Comparison of ENCODE assay signal across 16 cellular contexts in the genomic region with DNA sequence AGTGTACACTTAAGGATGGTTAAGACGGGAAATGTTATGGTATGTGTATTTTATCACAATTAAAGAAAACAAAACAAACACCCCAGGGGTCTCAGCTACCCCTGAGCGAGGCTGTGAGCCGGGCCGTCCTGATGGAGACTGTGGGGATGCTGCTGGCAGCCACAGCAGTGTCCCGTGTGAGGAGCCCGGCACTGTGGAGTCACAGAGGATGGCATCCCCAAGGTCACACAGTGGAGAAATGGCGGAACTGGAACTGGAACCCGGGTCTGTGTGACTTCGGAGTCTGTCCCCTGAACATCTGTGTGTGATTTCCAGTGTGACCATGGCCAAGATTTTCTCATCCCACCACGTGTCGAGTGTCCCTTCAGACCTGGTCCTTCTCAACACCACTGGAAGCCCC.
"Had no signal": no experiment of that assay in that cellular context is flagged by ENCODE, and none has a peak within 500 bp of the region (broad histone marks: within the 10 kb centered on the region; RNA-seq: fewer than 3 reads in every experiment).

No MANE protein-coding gene starts in this region.

- H3K36me3 ChIP-seq: breast epithelium, prostate gland, stomach, upper lobe of left lung had no signal

- H3K27me3 ChIP-seq: breast epithelium, stomach, testis, upper lobe of left lung had no signal

- H3K27ac Mint-ChIP-seq: activated naive CD4-positive, alpha-beta T cell treated with anti-CD3 and anti-CD28 coated beads, Interleukin-2, amount 50 U/mL, for 24 hours; activated T-cell treated with anti-CD3 and anti-CD28 coated beads, Interleukin-2, amount 50 U/mL, for 72 hours; stimulated activated effector memory CD8-positive, alpha-beta T cell treated with anti-CD3 and anti-CD28 coated beads, Interleukin-12 subunit alpha, Interleukin-12 subunit beta, amount 100 ng/mL, for 72 hours had no signal

- H3K4me3 ChIP-seq: breast epithelium, prostate gland, smooth muscle cell, testis, upper lobe of left lung had no signal

- ATAC-seq: activated T-cell treated with anti-CD3 and anti-CD28 coated beads, Interleukin-2, amount 50 U/mL, for 72 hours; stimulated activated effector memory CD8-positive, alpha-beta T cell treated with anti-CD3 and anti-CD28 coated beads, Interleukin-12 subunit alpha, Interleukin-12 subunit beta, amount 100 ng/mL, for 72 hours had no signal

- H3K9me3 Mint-ChIP-seq: activated naive CD4-positive, alpha-beta T cell treated with anti-CD3 and anti-CD28 coated beads, Interleukin-2, amount 50 U/mL, for 24 hours had no signal

- DNase-seq: activated CD4-positive, alpha-beta T cell treated with anti-CD3 and anti-CD28 coated beads, Interleukin-2, amount 50 U/mL, for 4 hours; activated effector memory CD4-positive, alpha-beta T cell treated with anti-CD3 and anti-CD28 coated beads, Interleukin-2, amount 50 U/mL, for 16 hours; activated T-cell treated with anti-CD3 and anti-CD28 coated beads, Interleukin-2, amount 50 U/mL, for 72 hours; cerebellar nuclear complex; effector CD8-positive, alpha-beta T cell; stimulated activated CD4-positive, alpha-beta T cell treated with anti-CD3 and anti-CD28 coated beads, Interleukin-4, amount 100 ng/mL, for 24 hours; T1000; testis had no signal

- H3K4me1 Mint-ChIP-seq: activated naive CD4-positive, alpha-beta T cell treated with anti-CD3 and anti-CD28 coated beads, Interleukin-2, amount 50 U/mL, for 24 hours; stimulated activated effector memory CD8-positive, alpha-beta T cell treated with anti-CD3 and anti-CD28 coated beads, Interleukin-12 subunit alpha, Interleukin-12 subunit beta, amount 100 ng/mL, for 72 hours had no signal

- H3K27me3 Mint-ChIP-seq: activated naive CD4-positive, alpha-beta T cell treated with anti-CD3 and anti-CD28 coated beads, Interleukin-2, amount 50 U/mL, for 24 hours had no signal

- H3K4me1 ChIP-seq: breast epithelium, prostate gland, testis, upper lobe of left lung had no signal

- H3K4me3 Mint-ChIP-seq: activated naive CD4-positive, alpha-beta T cell treated with anti-CD3 and anti-CD28 coated beads, Interleukin-2, amount 50 U/mL, for 24 hours; activated T-cell treated with anti-CD3 and anti-CD28 coated beads, Interleukin-2, amount 50 U/mL, for 72 hours; stimulated activated effector memory CD8-positive, alpha-beta T cell treated with anti-CD3 and anti-CD28 coated beads, Interleukin-12 subunit alpha, Interleukin-12 subunit beta, amount 100 ng/mL, for 72 hours had no signal

- H3K36me3 Mint-ChIP-seq: activated naive CD4-positive, alpha-beta T cell treated with anti-CD3 and anti-CD28 coated beads, Interleukin-2, amount 50 U/mL, for 24 hours; stimulated activated effector memory CD8-positive, alpha-beta T cell treated with anti-CD3 and anti-CD28 coated beads, Interleukin-12 subunit alpha, Interleukin-12 subunit beta, amount 100 ng/mL, for 72 hours had no signal

- H3K27ac ChIP-seq: breast epithelium, testis, VCaP had no signal

- H3K9me3 ChIP-seq: breast epithelium, prostate gland, stomach, testis, upper lobe of left lung had no signal
